20 cellular contexts compared by ENCODE assay signal in the genomic region with DNA sequence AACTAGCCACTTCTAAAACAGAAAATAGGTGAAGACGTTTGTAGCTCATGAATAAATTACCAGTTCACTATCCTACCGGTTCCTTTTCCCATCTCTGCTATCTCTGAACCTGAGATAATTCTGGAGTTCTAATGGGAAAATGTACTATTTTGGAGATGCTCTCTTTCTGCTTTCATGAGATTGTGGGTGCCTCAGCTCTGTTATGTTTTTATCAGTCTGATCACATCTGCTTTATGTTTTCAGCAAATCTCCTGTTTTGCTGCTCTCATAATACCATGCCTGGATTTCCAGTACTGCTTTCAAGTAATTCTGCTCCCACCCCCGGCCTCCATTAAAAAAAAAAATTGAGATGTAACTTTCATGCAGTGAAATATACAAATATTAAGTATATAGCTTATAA. TPM values are rescaled to one million over a fixed set of nuclear protein-coding genes. Genes with fewer than 3 reads are reported as not detected.
DNase-seq lines count a peak whose midpoint lies in the region; ATAC-seq, FAIRE-seq and TF ChIP-seq lines count a peak whose summit lies in the region.
"Had no signal": no experiment of that assay in that cellular context is flagged by ENCODE, and none has a peak within 500 bp of the region (broad histone marks: within the 10 kb centered on the region; RNA-seq: fewer than 3 reads in every experiment).

No MANE protein-coding gene starts in this region.

- no peaks in the 10 kb centered on the region for H3K9me1 ChIP-seq in K562 (ENCODE audit: control insufficient read depth, insufficient read depth, low read length)

- no peaks in the 10 kb centered on the region for H3K27me3 ChIP-seq in SK-N-SH (ENCODE audit: insufficient read depth)
- no peaks in the 10 kb centered on the region for H3K27me3 ChIP-seq in K562 (ENCODE audit: control insufficient read depth in 2 of 2, insufficient read depth in 2 of 2, low read length in 2 of 2)
- H3K27me3 ChIP-seq in gastroesophageal sphincter = no peaks in the 10 kb centered on the region
- H3K27me3 ChIP-seq: BLaER1 treated with 17β-estradiol and CSF1 and Interleukin-3, amounts not matched to agents 10 nM and 100 nM had no signal

- CTCF ChIA-PET in SK-N-SH (lab: Yijun Ruan, JAX) = interaction anchor here (0.8 to 2.2 kb wide), 4 partner anchors 9 to 636 kb away, joined by 3 to 9 read pairs (median 3); a partner anchor contains a TSS
- CTCF ChIA-PET in K562 (lab: Yijun Ruan, JAX; ENCODE audit: low intra/inter-chr PET ratio) = no interaction called here

- TF ChIP-seq RAD21 in SK-N-SH (IDR thresholded peaks at IDR 0.05; ENCODE audit: low read length) (no peak), K562 (CRISPR knock-in tag; conservative IDR thresholded peaks at IDR 0.05 in 1 of 2, IDR thresholded peaks at IDR 0.05 in 1 of 2) (no peak)

- TF ChIP-seq POLR2A in K562 (conservative IDR thresholded peaks at IDR 0.05) = no peak
- TF ChIP-seq POLR2A in gastroesophageal sphincter (IDR thresholded peaks at IDR 0.05) = no peak

- intact Hi-C loops in K562 (cut with micrococcal nuclease) = loop anchor here (5.0 kb wide), 1 partner anchor 193 kb away; no protein-coding TSS in a partner anchor

- H3K4me3 ChIP-seq in SK-N-SH (ENCODE audit: low read depth in 2 of 2, low read length in 1 of 2) (no peak overlapping the region), K562 (no peak overlapping the region), gastroesophageal sphincter (no peak overlapping the region)
- H3K4me3 ChIP-seq: A549; BLaER1 treated with 17β-estradiol and CSF1 and Interleukin-3, amounts not matched to agents 10 nM and 100 nM had no signal

- H4K20me1 ChIP-seq in SK-N-SH (ENCODE audit: insufficient read depth) = no peaks in the 10 kb centered on the region
- H4K20me1 ChIP-seq in K562 (replicated peaks; ENCODE audit: control insufficient read depth, insufficient read depth, low read length) = no peaks in the 10 kb centered on the region
- H4K20me1 ChIP-seq: BLaER1 treated with 17β-estradiol and CSF1 and Interleukin-3, amounts not matched to agents 10 nM and 100 nM had no signal

- no peak overlapping the region for H3K4me2 ChIP-seq in SK-N-SH
- H3K4me2 ChIP-seq in K562 (ENCODE audit: insufficient read depth, low read length) = no peak overlapping the region
- H3K4me2 ChIP-seq: A549; BLaER1 treated with 17β-estradiol and CSF1 and Interleukin-3, amounts not matched to agents 10 nM and 100 nM had no signal

- H3K27ac ChIP-seq in SK-N-SH (ENCODE audit: low read depth in 2 of 2, low read length in 1 of 2) (no peak overlapping the region), K562 (ENCODE audit: extremely low read depth, low read depth, low read length) (no peak overlapping the region), gastroesophageal sphincter (no peak overlapping the region)
- H3K27ac ChIP-seq: 22Rv1; A549; BLaER1 treated with 17β-estradiol and CSF1 and Interleukin-3, amounts not matched to agents 10 nM and 100 nM; C4-2B had no signal

- POLR2A ChIA-PET in SK-N-SH (lab: Yijun Ruan, JAX) (interaction anchor here (0.6 to 1.6 kb wide), 2 partner anchors 8 to 10 kb away, joined by 3 to 8 read pairs; a partner anchor contains a TSS), K562 (lab: Yijun Ruan, JAX) (interaction anchor here (0.6 to 1.7 kb wide), 2 partner anchors 11 to 100 kb away, joined by 5 to 9 read pairs; no protein-coding TSS in a partner anchor)

- FAIRE-seq in K562 (lab: Jason Lieb, UNC) = no peak
- FAIRE-seq: A549, D721Med, G401.6, GM12891, GM18507 had no signal

- no peaks in the 10 kb centered on the region for H3K9me2 ChIP-seq in SK-N-SH

- H3K9me3 ChIP-seq in SK-N-SH (no peaks in the 10 kb centered on the region), K562 (replicated peaks; ENCODE audit: control insufficient read depth, insufficient read depth, low read depth, low read length) (no peaks in the 10 kb centered on the region), gastroesophageal sphincter (no peaks in the 10 kb centered on the region)
- H3K9me3 ChIP-seq: A549, Caco-2 had no signal

- WGBS in SK-N-SH (ENCODE audit: low lambda C conversion rate) = 29% methylated on average over 3 of the region's 3 CpGs
- 3% methylated on average over 3 of the region's 3 CpGs for WGBS in K562 (ENCODE audit: insufficient coverage, low coverage, missing lambda C conversion rate)
- WGBS in gastroesophageal sphincter (ENCODE audit: low coverage in 1 of 2), 2 donors = 77 to 78% methylated on average over 3 of the region's 3 CpGs

- H3K79me2 ChIP-seq in SK-N-SH (ENCODE audit: insufficient read depth) = no peaks in the 10 kb centered on the region
- no peaks in the 10 kb centered on the region for H3K79me2 ChIP-seq in K562 (ENCODE audit: control insufficient read depth, insufficient read depth, low read length)

- no peak for TF ChIP-seq CTCF in SK-N-SH (IDR thresholded peaks at IDR 0.05)
- no peak for TF ChIP-seq CTCF in K562 (IDR thresholded peaks at IDR 0.05 in 2 of 3, conservative IDR thresholded peaks at IDR 0.05 in 1 of 3; ENCODE audit: insufficient read depth in 2 of 3, low read depth in 1 of 3, low read length in 3 of 3)
- TF ChIP-seq CTCF in gastroesophageal sphincter (IDR thresholded peaks at IDR 0.05) = no peak

- in situ Hi-C loops in K562 (cut with MboI) = no loop called here

- H3F3A ChIP-seq in SK-N-SH (replicated peaks; ENCODE audit: insufficient read depth) = no peaks in the 10 kb centered on the region

- H3K36me3 ChIP-seq in SK-N-SH (replicated peaks in 1 of 2; ENCODE audit: control insufficient read depth in 1 of 2, insufficient read depth in 2 of 2, low read length in 1 of 2) (no peaks in the 10 kb centered on the region), K562 (ENCODE audit: control insufficient read depth, insufficient read depth, low read length) (no peaks in the 10 kb centered on the region; the same call in 2 of the 3 replicates), gastroesophageal sphincter (no peaks in the 10 kb centered on the region)
- H3K36me3 ChIP-seq: BLaER1 treated with 17β-estradiol and CSF1 and Interleukin-3, amounts not matched to agents 10 nM and 100 nM had no signal

- H3K4me1 ChIP-seq in SK-N-SH (ENCODE audit: control insufficient read depth in 1 of 2, insufficient read depth in 2 of 2, low read depth in 1 of 2, low read length in 1 of 2) (peaks cover 2 to 4% of the 10 kb centered on the region in 2 experiments; a peak in 1 of 4 replicates), K562 (replicated peaks in 1 of 2; ENCODE audit: control insufficient read depth in 2 of 2, insufficient read depth in 2 of 2, low read length in 2 of 2) (peaks cover 10 to 25% of the 10 kb centered on the region in 2 experiments; a peak in 4 of 5 replicates), gastroesophageal sphincter (no peaks in the 10 kb centered on the region)

- H2AFZ ChIP-seq in SK-N-SH (ENCODE audit: low read depth) (no peak overlapping the region), K562 (ENCODE audit: low read depth, low read length) (no peak overlapping the region)

- peak; percentile 12 for DNase-seq in OCI-M1 (lab: John Stamatoyannopoulos, UW)
- DNase-seq in SK-N-SH = peak; percentile 56
- DNase-seq in K562 (ENCODE audit: extremely low read depth in 1 of 4, low spot score in 3 of 4) = peak in 1 of 4 experiments; percentile 45
- DNase-seq: AML-193; Caco-2; Calu3; CD4-positive, alpha-beta T cell; CD8-positive, alpha-beta T cell; DMS79 treated with DMSO at 0.1 percent for 48 hours; GF-D8 had no signal

- peak in 1 of 2 experiments; percentile 40; a peak in 1 of 4 replicates for TF ChIP-seq EP300 in SK-N-SH (IDR thresholded peaks at IDR 0.05; ENCODE audit: borderline replicate concordance in 1 of 2, low read depth in 1 of 2, low read length in 1 of 2)
- TF ChIP-seq EP300 in K562 (IDR thresholded peaks at IDR 0.05; ENCODE audit: low read length) = peak; percentile 49
- no peak for TF ChIP-seq EP300 in gastroesophageal sphincter (IDR thresholded peaks at IDR 0.05)

- H3K9ac ChIP-seq in SK-N-SH = no peak overlapping the region
- no peak overlapping the region for H3K9ac ChIP-seq in K562 (ENCODE audit: insufficient read depth in 1 of 2, low read depth in 2 of 2, low read length in 2 of 2)
- H3K9ac ChIP-seq: BLaER1 treated with 17β-estradiol and CSF1 and Interleukin-3, amounts not matched to agents 10 nM and 100 nM had no signal

- no TSS peak for BruUV-seq in K562 (replicated peaks; lab: Mats Ljungman, UMichigan)

- ATAC-seq in K562 (no peak), HG02938 (IDR thresholded peaks at IDR 0.05; ENCODE audit: unreplicated experiment) (no peak), gastroesophageal sphincter (no peak)
- ATAC-seq: A549; CD8-positive, alpha-beta T cell had no signal

RNA-seq across cellular contexts. Expression of a gene that starts 9.1 kb away (rescaled TPM):
- polyA plus RNA-seq in SK-N-SH (2012; rRNA removed) (8.2 and 8.8 TPM in 2 replicates), K562 (2011; rRNA removed) (38.0 and 44.4 TPM in 2 replicates), K562 (2014; fragmentation: Illumina TruSeq; extraction: Trizol) (30.1 and 36.1 TPM in 2 replicates), K562 (2014; fragmentation: Nextera tagmentation; extraction: Ambion mirVana) (10 to 100 TPM; 10.9 to 11.9 TPM), K562 (2014; rRNA removed) (21.9 and 31.0 TPM in 2 replicates)
- polyA plus RNA-seq in SK-N-SH (2012; cell fraction: cytosol; rRNA removed) = 8.7 and 9.3 TPM in 2 replicates
- polyA plus RNA-seq in SK-N-SH (2012; cell fraction: nucleus; rRNA removed) = 3.0 and 6.4 TPM in 2 replicates
- total RNA-seq in K562 (2011; cell fraction: chromatin; rRNA removed; ENCODE audit: low replicate concordance) = 117 and 175 TPM in 2 replicates
- 81.5 and 91.5 TPM in 2 replicates for total RNA-seq in K562 (2011; cell fraction: nucleolus; rRNA removed)
- 112 and 122 TPM in 2 replicates for total RNA-seq in K562 (2011; cell fraction: nucleoplasm; rRNA removed)
- total RNA-seq in K562 (2014; rRNA removed) (27.8 and 35.6 TPM in 2 replicates), K562 (2014; rRNA removed; fragmentation: Illumina TruSeq; extraction: Trizol) (36.1 and 38.2 TPM in 2 replicates), K562 (2015; rRNA removed; fragmentation: Illumina TruSeq; extraction: Trizol) (35.2 and 37.3 TPM in 2 replicates), K562 (2021) (37.4 and 40.4 TPM in 2 replicates), gastroesophageal sphincter (10 to 100 TPM in 1 of 4 donors, 1 to 10 TPM in 3; 5.9 to 10.0 (median 7.4) TPM)
- polyA plus RNA-seq in K562 (2011; cell fraction: cytosol; rRNA removed) = 25.2 and 36.0 TPM in 2 replicates
- polyA plus RNA-seq in K562 (2011; cell fraction: nucleus; rRNA removed) = 36.6 and 39.7 TPM in 2 replicates
- 23.3 and 26.8 TPM in 2 replicates for polyA plus RNA-seq in K562 (2012)
- polyA minus RNA-seq in K562 (2011; rRNA and poly(A)+ RNA removed) = 91.5 and 92.3 TPM in 2 replicates
- polyA minus RNA-seq in K562 (2011; cell fraction: cytosol; rRNA and poly(A)+ RNA removed) = 38.1 and 39.9 TPM in 2 replicates
- 36.2 and 58.4 TPM in 2 replicates for polyA minus RNA-seq in K562 (2011; cell fraction: nucleus; rRNA and poly(A)+ RNA removed)
